8 cellular contexts compared by ENCODE assay signal in the genomic region with DNA sequence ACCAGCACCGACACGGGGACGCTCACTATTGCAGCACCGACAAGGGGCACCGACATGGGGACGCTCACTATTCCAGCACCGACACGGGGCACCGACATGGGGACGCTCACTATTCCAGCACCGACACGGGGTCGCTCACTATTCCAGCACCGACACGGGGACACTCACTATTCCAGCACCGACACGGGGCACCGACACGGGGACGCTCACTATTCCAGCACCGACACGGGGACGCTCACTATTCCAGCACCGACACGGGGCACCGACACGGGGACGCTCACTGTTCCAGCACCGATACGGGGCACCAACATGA.
DNase-seq lines count a peak whose midpoint lies in the region; ATAC-seq, FAIRE-seq and TF ChIP-seq lines count a peak whose summit lies in the region.
"Not testable (repeated sequence)": the region's sequence is repeated elsewhere in the genome, so short reads cannot be mapped to it uniquely, and the experiment has no call there.

No MANE protein-coding gene starts in this region.

- H3K4me2 ChIP-seq in hepatocyte: not testable (repeated sequence)

- peak; percentile 14 for ATAC-seq in activated T-helper 17 cell treated with anti-CD3 and anti-CD28 coated beads, Interleukin-2, amount 50 U/mL, for 72 hours (replicated peaks)
- peak; percentile 60 for ATAC-seq in aorta (ENCODE audit: low FRiP score)

- not testable (repeated sequence) for H3K9me3 Mint-ChIP-seq in activated T-helper 17 cell treated with anti-CD3 and anti-CD28 coated beads, Interleukin-2, amount 50 U/mL, for 72 hours

- not testable (repeated sequence) for H3K4me1 ChIP-seq in hepatocyte (ENCODE audit: insufficient read depth); aorta (ENCODE audit: control insufficient read depth in 1 of 2, insufficient read depth in 2 of 2, low read length in 2 of 2)

- H3K36me3 ChIP-seq in hepatocyte (replicated peaks; ENCODE audit: insufficient read depth, low read depth); aorta (ENCODE audit: control insufficient read depth in 1 of 2, insufficient read depth in 2 of 2, low read length in 1 of 2): not testable (repeated sequence)

- not testable (repeated sequence) for H3K9me3 ChIP-seq in hepatocyte (ENCODE audit: low read depth); aorta (ENCODE audit: control insufficient read depth, low read length)

- H3K79me2 ChIP-seq in hepatocyte: not testable (repeated sequence)

- intact Hi-C loops in aorta (cut with DNase I): not testable (repeated sequence)

- H3K27me3 ChIP-seq in hepatocyte; aorta (ENCODE audit: control insufficient read depth in 1 of 2, insufficient read depth in 2 of 2, low read length in 1 of 2): not testable (repeated sequence)

- not testable (repeated sequence) for TF ChIP-seq CTCF in GM10266 (IDR thresholded peaks at IDR 0.05; ENCODE audit: control insufficient read depth, insufficient read depth, low read depth, missing control alignments); hepatocyte (IDR thresholded peaks at IDR 0.05; ENCODE audit: poor library complexity)

- 85% methylated on average over 30 of the region's 30 CpGs for WGBS in hepatocyte (ENCODE audit: low lambda C conversion rate, missing lambda C conversion rate)
- WGBS in aorta, 2 donors: 80 to 85% methylated on average over 30 of the region's 30 CpGs

- not testable (repeated sequence) for H3K27ac Mint-ChIP-seq in activated T-helper 17 cell treated with anti-CD3 and anti-CD28 coated beads, Interleukin-2, amount 50 U/mL, for 72 hours

- not testable (repeated sequence) for H3K4me3 Mint-ChIP-seq in activated T-helper 17 cell treated with anti-CD3 and anti-CD28 coated beads, Interleukin-2, amount 50 U/mL, for 72 hours

- H3K27me3 Mint-ChIP-seq in activated T-helper 17 cell treated with anti-CD3 and anti-CD28 coated beads, Interleukin-2, amount 50 U/mL, for 72 hours: not testable (repeated sequence)

- not testable (repeated sequence) for H3K27ac ChIP-seq in hepatocyte; aorta (ENCODE audit: low read depth in 1 of 2, low read length in 2 of 2)

- H3K9me2 ChIP-seq in hepatocyte (replicated peaks; ENCODE audit: insufficient read depth): not testable (repeated sequence)

- peak; percentile 48 for DNase-seq in GM10266 (ENCODE audit: extremely low spot score)
- DNase-seq in ecto neural progenitor cell (ENCODE audit: low spot score): peak; percentile 58
- DNase-seq in frontal cortex (ENCODE audit: low spot score in 2 of 2): not testable (repeated sequence)
- peak; percentile 25 for DNase-seq in hepatocyte (ENCODE audit: low spot score)
- DNase-seq in medulla oblongata (ENCODE audit: extremely low spot score): peak; percentile 25
- DNase-seq in pulmonary artery endothelial cell (ENCODE audit: low read depth, low spot score): peak; percentile 11
- peak; percentile 62 to 76 for DNase-seq in aorta

- not testable (repeated sequence) for H3K36me3 Mint-ChIP-seq in activated T-helper 17 cell treated with anti-CD3 and anti-CD28 coated beads, Interleukin-2, amount 50 U/mL, for 72 hours (ENCODE audit: low read depth)

- not testable (repeated sequence) for H3K4me3 ChIP-seq in hepatocyte; aorta (ENCODE audit: low read length in 2 of 2)

- not testable (repeated sequence) for H4K20me1 ChIP-seq in hepatocyte (ENCODE audit: insufficient read depth, poor library complexity, severe bottlenecking)

- not testable (repeated sequence) for H3K4me1 Mint-ChIP-seq in activated T-helper 17 cell treated with anti-CD3 and anti-CD28 coated beads, Interleukin-2, amount 50 U/mL, for 72 hours

- peak; percentile 87 for FAIRE-seq in frontal cortex (lab: Jason Lieb, UNC)

- not testable (repeated sequence) for H2AFZ ChIP-seq in hepatocyte
